In genomic region chr3:138348950-138349739, GRCh38 we compare ENCODE assay signal across 8 cellular contexts. TPM values are rescaled to one million over a fixed set of nuclear protein-coding genes. Genes with fewer than 3 reads are reported as not detected.
DNase-seq lines count a peak whose midpoint lies in the region; ATAC-seq, FAIRE-seq and TF ChIP-seq lines count a peak whose summit lies in the region.

No MANE protein-coding gene starts in this region.

- H3K9ac ChIP-seq in NT2/D1 (ENCODE audit: insufficient read length, low read depth) (peak overlapping the region; percentile 84), muscle layer of colon (ENCODE audit: low read length) (peak overlapping the region; percentile 14)

- peak overlapping the region; percentile 70 for H3K4me3 ChIP-seq in NT2/D1 (ENCODE audit: insufficient read length, low read depth)
- H3K4me3 ChIP-seq in ectodermal cell (ENCODE audit: insufficient read depth, low read depth, low read length): peak overlapping the region; percentile 68
- peak overlapping the region; percentile 76 to 88 for H3K4me3 ChIP-seq in muscle layer of colon (ENCODE audit: low read depth in 1 of 2, low read length in 2 of 2)

- 23 to 24% methylated on average over 22 of the region's 28 CpGs for WGBS in ectodermal cell, 2 experiments

- TF ChIP-seq CTCF in D721Med (IDR thresholded peaks at IDR 0.05; ENCODE audit: insufficient read depth, missing control alignments): no peak

- H3K36me3 ChIP-seq in NT2/D1 (ENCODE audit: insufficient read depth, insufficient read length, low read length) (peaks cover 14% of the 10 kb centered on the region), ectodermal cell (ENCODE audit: control insufficient read depth, insufficient read depth, low read length) (no peaks in the 10 kb centered on the region), muscle layer of colon (ENCODE audit: insufficient read depth, low read length) (no peaks in the 10 kb centered on the region)

- peaks cover 4% of the 10 kb centered on the region for H3K4me1 ChIP-seq in NT2/D1 (ENCODE audit: insufficient read depth, insufficient read length)
- no peaks in the 10 kb centered on the region for H3K4me1 ChIP-seq in ectodermal cell (ENCODE audit: control insufficient read depth, insufficient read depth, low read length)
- peaks cover 16% of the 10 kb centered on the region for H3K4me1 ChIP-seq in muscle layer of colon (ENCODE audit: insufficient read depth, low read length)

- peaks cover 3% of the 10 kb centered on the region for H3K27me3 ChIP-seq in NT2/D1 (ENCODE audit: insufficient read depth, insufficient read length)
- peaks cover 5% of the 10 kb centered on the region for H3K27me3 ChIP-seq in ectodermal cell (ENCODE audit: control insufficient read depth, insufficient read depth, low read length, poor library complexity, severe bottlenecking)
- H3K27me3 ChIP-seq in muscle layer of colon (ENCODE audit: control insufficient read depth in 1 of 2, insufficient read depth in 2 of 2, low read length in 2 of 2): no peaks in the 10 kb centered on the region

- H3K27ac ChIP-seq in ectodermal cell (ENCODE audit: insufficient read depth, low read depth, low read length, poor library complexity, severe bottlenecking) (no peak overlapping the region), muscle layer of colon (ENCODE audit: low read depth, low read length) (peak overlapping the region; percentile 88)

- FAIRE-seq in D721Med (lab: Jason Lieb, UNC): no peak

- no peaks in the 10 kb centered on the region for H3K9me3 ChIP-seq in NT2/D1 (ENCODE audit: insufficient read depth, low read length)
- no peaks in the 10 kb centered on the region for H3K9me3 ChIP-seq in ectodermal cell (ENCODE audit: control insufficient read depth, low read length)
- H3K9me3 ChIP-seq in muscle layer of colon (ENCODE audit: low read length): no peaks in the 10 kb centered on the region

- no peak for ATAC-seq in GM18907 (IDR thresholded peaks at IDR 0.05; ENCODE audit: unreplicated experiment)
- ATAC-seq in GM18502 (IDR thresholded peaks at IDR 0.05; ENCODE audit: poor library complexity, unreplicated experiment): no peak

- DNase-seq in GM03348 (ENCODE audit: low spot score) (peak; percentile 52), NT2/D1 (ENCODE audit: low read depth, low spot score) (no peak), D721Med (ENCODE audit: insufficient read length, low spot score) (no peak)
- no peak for DNase-seq in stimulated activated CD4-positive, alpha-beta T cell treated with anti-CD3 and anti-CD28 coated beads, Interleukin-15, amount 100 ng/mL, for 24 hours

RNA-seq across cellular contexts. Expression of gene MRAS, which starts 0.8 kb away (rescaled TPM):
- 26.8 TPM for polyA plus RNA-seq in ectodermal cell (2013, experiment 1 of 4)
- 17.0 TPM for polyA plus RNA-seq in ectodermal cell (2013, experiment 2 of 4)
- 16.7 TPM for polyA plus RNA-seq in ectodermal cell (2013, experiment 3 of 4)
- polyA plus RNA-seq in ectodermal cell (2013, experiment 4 of 4): 23.6 TPM

RNA-seq across cellular contexts. Expression of gene NME9, which starts 19.5 kb away (rescaled TPM):
- 1.5 TPM for polyA plus RNA-seq in ectodermal cell (2013, experiment 1 of 4)
- 1.9 TPM for polyA plus RNA-seq in ectodermal cell (2013, experiment 2 of 4)
- polyA plus RNA-seq in ectodermal cell (2013, experiment 3 of 4): 2.0 TPM
- polyA plus RNA-seq in ectodermal cell (2013, experiment 4 of 4): 1.4 TPM
